In genomic region chr15:67095834-67096366, GRCh38 we compare ENCODE assay signal across 18 cellular contexts. TPM values are rescaled to one million over a fixed set of nuclear protein-coding genes. Genes with fewer than 3 reads are reported as not detected.
DNase-seq lines count a peak whose midpoint lies in the region; ATAC-seq, FAIRE-seq and TF ChIP-seq lines count a peak whose summit lies in the region.
"Had no signal": no experiment of that assay in that cellular context is flagged by ENCODE, and none has a peak within 500 bp of the region (broad histone marks: within the 10 kb centered on the region; RNA-seq: fewer than 3 reads in every experiment).

No MANE protein-coding gene starts in this region.

- TF ChIP-seq CTCF in A549 (IDR thresholded peaks at IDR 0.05) = no peak

- peaks cover 98% of the 10 kb centered on the region for H3K4me1 ChIP-seq in A549
- peaks cover 68% of the 10 kb centered on the region for H3K4me1 ChIP-seq in CD4-positive, CD25-positive, alpha-beta regulatory T cell (ENCODE audit: control insufficient read depth, insufficient read depth, low read length, poor library complexity, severe bottlenecking)

- H3K4me2 ChIP-seq in A549 = peak overlapping the region; percentile 25; the same call in 1 of the 3 replicates
- H3K4me2 ChIP-seq: neural progenitor cell had no signal

- TF ChIP-seq RAD21 in A549 (conservative IDR thresholded peaks at IDR 0.05 in 1 of 2, IDR thresholded peaks at IDR 0.05 in 1 of 2) = no peak

- H3K27me3 Mint-ChIP-seq in CD4-positive, CD25-positive, alpha-beta regulatory T cell = no peaks in the 10 kb centered on the region
- H3K27me3 Mint-ChIP-seq in T-helper 17 cell = no peaks in the 10 kb centered on the region
- H3K27me3 Mint-ChIP-seq in central memory CD8-positive, alpha-beta T cell = no peaks in the 10 kb centered on the region

- POLR2A ChIA-PET in A549 (lab: Yijun Ruan, JAX) = no interaction called here

- no peak overlapping the region for H3K4me3 ChIP-seq in A549
- peak overlapping the region; percentile 4 for H3K4me3 ChIP-seq in CD4-positive, CD25-positive, alpha-beta regulatory T cell (ENCODE audit: low read depth, low read length)
- H3K4me3 ChIP-seq: esophagus squamous epithelium, neural progenitor cell, right atrium auricular region, SJSA1 had no signal

- DNase-seq in A549 (ENCODE audit: low read depth in 1 of 2, low spot score in 1 of 2) (no peak), T-helper 17 cell (no peak), left ventricle myocardium superior (no peak)
- no peak for DNase-seq in CD4-positive, CD25-positive, alpha-beta regulatory T cell
- DNase-seq in central memory CD8-positive, alpha-beta T cell (ENCODE audit: low spot score in 2 of 2) = no peak
- DNase-seq: activated gamma-delta T cell treated with Interleukin-2 at 50 U/mL for 16 hours, AML-193, DMS53, esophagus squamous epithelium, H7, MM.1S, NCI-H187 had no signal

- ATAC-seq in A549 = no peak
- no peak for ATAC-seq in CD4-positive, CD25-positive, alpha-beta regulatory T cell (ENCODE audit: low read depth in 2 of 2)
- peak; percentile 3 for ATAC-seq in T-helper 17 cell
- ATAC-seq in central memory CD8-positive, alpha-beta T cell (replicated peaks; ENCODE audit: extremely low read depth, poor library complexity, severe bottlenecking) = no peak
- ATAC-seq in HG02870 (IDR thresholded peaks at IDR 0.05; ENCODE audit: unreplicated experiment) = no peak
- no peak for ATAC-seq in left ventricle myocardium superior
- ATAC-seq in HG03354 (IDR thresholded peaks at IDR 0.05; ENCODE audit: poor library complexity, severe bottlenecking, unreplicated experiment) = no peak
- no peak for ATAC-seq in HG03039 (IDR thresholded peaks at IDR 0.05; ENCODE audit: unreplicated experiment)

- no peak for TF ChIP-seq POLR2A in A549 (IDR thresholded peaks at IDR 0.05; ENCODE audit: low read length)

- H3K36me3 ChIP-seq in CD4-positive, CD25-positive, alpha-beta regulatory T cell (ENCODE audit: control insufficient read depth, insufficient read depth, low read length) = peaks cover 21% of the 10 kb centered on the region
- H3K36me3 ChIP-seq: neural progenitor cell, right atrium auricular region had no signal

- no peak for FAIRE-seq in A549 (lab: Jason Lieb, UNC)

- H3K36me3 Mint-ChIP-seq in CD4-positive, CD25-positive, alpha-beta regulatory T cell = peaks cover 29% of the 10 kb centered on the region
- peaks cover 3% of the 10 kb centered on the region for H3K36me3 Mint-ChIP-seq in T-helper 17 cell (ENCODE audit: low read depth)
- peaks cover 17% of the 10 kb centered on the region for H3K36me3 Mint-ChIP-seq in central memory CD8-positive, alpha-beta T cell (ENCODE audit: insufficient read depth)

- H3K4me3 Mint-ChIP-seq in CD4-positive, CD25-positive, alpha-beta regulatory T cell = peak overlapping the region in 1 of 4 donors; percentile 8
- H3K4me3 Mint-ChIP-seq in T-helper 17 cell = peak overlapping the region; percentile 25
- H3K4me3 Mint-ChIP-seq in central memory CD8-positive, alpha-beta T cell = peak overlapping the region; percentile 10
- H3K4me3 Mint-ChIP-seq: neural progenitor cell had no signal

- 79% methylated on average over 8 of the region's 8 CpGs for WGBS in A549 (ENCODE audit: missing lambda C conversion rate)

- H3K9me3 ChIP-seq in A549 (no peaks in the 10 kb centered on the region), T-helper 17 cell (ENCODE audit: control insufficient read depth, low read length, poor library complexity, severe bottlenecking) (no peaks in the 10 kb centered on the region)
- H3K9me3 ChIP-seq in CD4-positive, CD25-positive, alpha-beta regulatory T cell (ENCODE audit: control insufficient read depth in 2 of 2, low read length in 2 of 2) = no peaks in the 10 kb centered on the region
- H3K9me3 ChIP-seq: esophagus squamous epithelium, right atrium auricular region, SJSA1 had no signal

- H3K27me3 ChIP-seq in CD4-positive, CD25-positive, alpha-beta regulatory T cell (ENCODE audit: control insufficient read depth, insufficient read depth, low read length) = no peaks in the 10 kb centered on the region
- H3K27me3 ChIP-seq: esophagus squamous epithelium, neural progenitor cell, right atrium auricular region, SJSA1 had no signal

- CTCF ChIA-PET in A549 (lab: Yijun Ruan, JAX) = interaction anchor here (0.6 to 1.8 kb wide), 4 partner anchors 26 to 370 kb away, joined by 3 to 6 read pairs (median 4); no protein-coding TSS in a partner anchor

- peaks cover 27 to 91% (median 72%) of the 10 kb centered on the region in 4 donors for H3K4me1 Mint-ChIP-seq in CD4-positive, CD25-positive, alpha-beta regulatory T cell
- H3K4me1 Mint-ChIP-seq in T-helper 17 cell = peaks cover 61% of the 10 kb centered on the region
- H3K4me1 Mint-ChIP-seq in central memory CD8-positive, alpha-beta T cell = peaks cover 80% of the 10 kb centered on the region

- H3K27ac Mint-ChIP-seq in CD4-positive, CD25-positive, alpha-beta regulatory T cell = peak overlapping the region; percentile 81 to 94 (median 92)
- H3K27ac Mint-ChIP-seq in T-helper 17 cell = no peak overlapping the region
- peak overlapping the region; percentile 87 for H3K27ac Mint-ChIP-seq in central memory CD8-positive, alpha-beta T cell (ENCODE audit: low read depth)
- H3K27ac Mint-ChIP-seq: neural progenitor cell had no signal

- intact Hi-C loops in left ventricle myocardium superior (cut with micrococcal nuclease) = no loop called here

- H3K9me3 Mint-ChIP-seq in CD4-positive, CD25-positive, alpha-beta regulatory T cell = no peaks in the 10 kb centered on the region
- H3K9me3 Mint-ChIP-seq in central memory CD8-positive, alpha-beta T cell = no peaks in the 10 kb centered on the region
- H3K9me3 Mint-ChIP-seq: neural progenitor cell had no signal

- H3K27ac ChIP-seq in A549 = peak overlapping the region in 1 of 2 experiments; percentile 82; a peak in 3 of 6 replicates
- no peak overlapping the region for H3K27ac ChIP-seq in CD4-positive, CD25-positive, alpha-beta regulatory T cell (ENCODE audit: insufficient read depth, low read length, poor library complexity, severe bottlenecking)
- H3K27ac ChIP-seq: esophagus squamous epithelium, neural progenitor cell, right atrium auricular region, SJSA1 had no signal

- TF ChIP-seq EP300 in A549 (IDR thresholded peaks at IDR 0.05) = no peak

TF ChIP-seq in A549, 52 proteins besides CTCF, POLR2A, EP300 and RAD21:
- TF ChIP-seq NFE2L2 (conservative IDR thresholded peaks at IDR 0.05; ENCODE audit: low read length) (no peak), E2F6 (IDR thresholded peaks at IDR 0.05; ENCODE audit: borderline replicate concordance, low read depth) (no peak)

RNA-seq across cellular contexts. Expression of gene SMAD3, which starts 30.5 kb away (rescaled TPM):
- polyA plus RNA-seq in A549 (2011; rRNA removed) (77.2 and 101 TPM in 2 replicates), A549 (2017; fragmentation: RNase III; extraction: RNeasy Plus Mini Kit Qiagen cat#74134 plus additional on column Dnase treatment) (74.6 to 106 TPM (median 93.4 TPM) in 3 replicates)
- polyA plus RNA-seq in A549 (2012; cell fraction: cytosol; rRNA removed) = 116 and 161 TPM in 2 replicates
- 256 and 267 TPM in 2 replicates for polyA plus RNA-seq in A549 (2012; cell fraction: nucleus; rRNA removed)
- polyA minus RNA-seq in A549 (2011; rRNA and poly(A)+ RNA removed) = 138 and 158 TPM in 2 replicates
- total RNA-seq in CD4-positive, CD25-positive, alpha-beta regulatory T cell = 76.6 TPM
- 10 to 100 TPM; 12.0 to 17.0 (median 14.5) TPM for polyA plus RNA-seq in CD4-positive, CD25-positive, alpha-beta regulatory T cell
- total RNA-seq in T-helper 17 cell (10 to 100 TPM; 79.8 to 82.9 TPM), left ventricle myocardium superior (16.7 TPM)
